In genomic region chr1:193118194-193118593, GRCh38 we compare ENCODE assay signal across 19 cellular contexts. TPM values are rescaled to one million over a fixed set of nuclear protein-coding genes. Genes with fewer than 3 reads are reported as not detected.
A peak's percentile ranks its signal among the peaks of the same experiment; 100 is the strongest.
DNase-seq lines count a peak whose midpoint lies in the region; ATAC-seq, FAIRE-seq and TF ChIP-seq lines count a peak whose summit lies in the region.
"Had no signal": no experiment of that assay in that cellular context is flagged by ENCODE, and none has a peak within 500 bp of the region (broad histone marks: within the 10 kb centered on the region; RNA-seq: fewer than 3 reads in every experiment).

No MANE protein-coding gene starts in this region.

- no peak overlapping the region for H3K18ac ChIP-seq in H9 (ENCODE audit: insufficient read length, low read depth, low read length)

- no peak overlapping the region for H3K23ac ChIP-seq in H9 (ENCODE audit: insufficient read length, low read depth, low read length)

- H3K4me1 ChIP-seq in Loucy (ENCODE audit: insufficient read depth, low read length, poor library complexity, severe bottlenecking) (peaks cover 14% of the 10 kb centered on the region), H9 (ENCODE audit: insufficient read depth, low read length) (peaks cover 7% of the 10 kb centered on the region; the same call in 1 of the 2 replicates)

- H3K9me3 Mint-ChIP-seq in effector memory CD8-positive, alpha-beta T cell = no peaks in the 10 kb centered on the region
- no peaks in the 10 kb centered on the region for H3K9me3 Mint-ChIP-seq in H9
- H3K9me3 Mint-ChIP-seq: CD4-positive, alpha-beta memory T cell had no signal

- H3K27ac ChIP-seq in H9 (ENCODE audit: insufficient read length, low read depth, low read length) = no peak overlapping the region
- H3K27ac ChIP-seq: GM23248 had no signal

- no peaks in the 10 kb centered on the region for H3K23me2 ChIP-seq in H9 (ENCODE audit: insufficient read length, low read depth, low read length, poor library complexity, severe bottlenecking)

- H4K5ac ChIP-seq in H9 (ENCODE audit: insufficient read length, low read depth, low read length) = no peak overlapping the region

- H3K4me3 Mint-ChIP-seq in effector memory CD8-positive, alpha-beta T cell = no peak overlapping the region
- H3K4me3 Mint-ChIP-seq in H9 = no peak overlapping the region

- H3K4me1 Mint-ChIP-seq in effector memory CD8-positive, alpha-beta T cell (ENCODE audit: low read depth in 2 of 2) = peaks cover 6 to 11% of the 10 kb centered on the region in 2 donors
- peaks cover 19 to 21% of the 10 kb centered on the region in 2 experiments for H3K4me1 Mint-ChIP-seq in H9

- H3K4ac ChIP-seq in H9 (ENCODE audit: low read depth, low read length) = no peak overlapping the region

- H2BK120ac ChIP-seq in H9 (ENCODE audit: low read depth, low read length, poor library complexity, severe bottlenecking) = no peak overlapping the region

- peak overlapping the region; percentile 53 for H3K4me2 ChIP-seq in Loucy (ENCODE audit: low read depth, low read length, poor library complexity, severe bottlenecking)
- no peak overlapping the region for H3K4me2 ChIP-seq in H9 (ENCODE audit: insufficient read depth, insufficient read length, low read length)

- TF ChIP-seq CTCF in D721Med (IDR thresholded peaks at IDR 0.05; ENCODE audit: insufficient read depth, missing control alignments) = no peak
- TF ChIP-seq CTCF in Loucy (conservative IDR thresholded peaks at IDR 0.05; ENCODE audit: low read length) = no peak
- no peak for TF ChIP-seq CTCF in H9 (conservative IDR thresholded peaks at IDR 0.05)

- H4K91ac ChIP-seq in H9 (ENCODE audit: insufficient read length, low read depth, low read length) = no peak overlapping the region

- peaks cover 10% of the 10 kb centered on the region for H4K20me1 ChIP-seq in Loucy (ENCODE audit: insufficient read depth, low read length, poor library complexity, severe bottlenecking)
- H4K20me1 ChIP-seq in H9 (ENCODE audit: control insufficient read depth, insufficient read depth, insufficient read length) = no peaks in the 10 kb centered on the region

- TF ChIP-seq POLR2A in H54 (IDR thresholded peaks at IDR 0.05; ENCODE audit: low read depth, low read length) = no peak

- H2BK5ac ChIP-seq in H9 (ENCODE audit: insufficient read length, low read length) = no peak overlapping the region

- H3K4me3 ChIP-seq in Loucy (ENCODE audit: low read length, poor library complexity, severe bottlenecking) = no peak overlapping the region
- H3K4me3 ChIP-seq: GM23248, HAP-1 had no signal

- WGBS in H9 (ENCODE audit: extremely low coverage, insufficient read length, low lambda C conversion rate) = no CpG with 5 or more reads among the region's 3 CpGs

- H3K79me2 ChIP-seq in Loucy (ENCODE audit: insufficient read depth, low read length) (peaks cover 9% of the 10 kb centered on the region), H9 (ENCODE audit: insufficient read depth, low read length) (peaks cover 4% of the 10 kb centered on the region; the same call in 1 of the 2 replicates)

- H3K27me3 ChIP-seq in Loucy (ENCODE audit: insufficient read depth, low read length, poor library complexity, severe bottlenecking) (no peaks in the 10 kb centered on the region), H9 (ENCODE audit: insufficient read depth, low read length) (no peaks in the 10 kb centered on the region)

- DNase-seq in D721Med (ENCODE audit: insufficient read length, low spot score) = no peak
- peak; percentile 52 for DNase-seq in OCI-M1 (lab: John Stamatoyannopoulos, UW)
- no peak for DNase-seq in effector memory CD8-positive, alpha-beta T cell
- no peak for DNase-seq in SIG-M5 (lab: John Stamatoyannopoulos, UW)
- no peak for DNase-seq in H9
- no peak for DNase-seq in H54 (ENCODE audit: insufficient read length, low spot score)
- DNase-seq: 8988T; C1 segment of cervical spinal cord; Calu3; CD4-positive, alpha-beta memory T cell; COR-L47; DMS153; DND-41; GM23248 had no signal

- no peak for ATAC-seq in effector memory CD8-positive, alpha-beta T cell (replicated peaks)
- no peak for ATAC-seq in HG03097 (IDR thresholded peaks at IDR 0.05; ENCODE audit: low FRiP score, unreplicated experiment)

- peak overlapping the region; percentile 45; the same call in 1 of the 2 replicates for H2AFZ ChIP-seq in Loucy (ENCODE audit: low read length)
- no peak overlapping the region for H2AFZ ChIP-seq in H9 (ENCODE audit: low read length)

- peak overlapping the region; percentile 7 to 58 for H3K27ac Mint-ChIP-seq in effector memory CD8-positive, alpha-beta T cell
- no peak overlapping the region for H3K27ac Mint-ChIP-seq in H9

- H3K56ac ChIP-seq in H9 (ENCODE audit: insufficient read length, low read depth, low read length) = no peak overlapping the region

- FAIRE-seq in D721Med (lab: Jason Lieb, UNC) (peak; percentile 25), H54 (lab: Jason Lieb, UNC) (no peak)
- FAIRE-seq: GM12892, H1 had no signal

- H3K9ac ChIP-seq in Loucy (ENCODE audit: low read depth, low read length, poor library complexity, severe bottlenecking) (no peak overlapping the region), H9 (ENCODE audit: extremely low read depth, insufficient read length, low read length) (no peak overlapping the region)
- H3K9ac ChIP-seq: GM23248 had no signal

- H3K9me2 ChIP-seq in Loucy (replicated peaks; ENCODE audit: low read depth, low read length) = no peaks in the 10 kb centered on the region

- peaks cover 3% of the 10 kb centered on the region; the same call in 1 of the 2 replicates for H3F3A ChIP-seq in Loucy (ENCODE audit: low read depth)

- H2BK15ac ChIP-seq in H9 (ENCODE audit: low read depth, low read length) = no peak overlapping the region

- no peak overlapping the region for H2AK5ac ChIP-seq in H9 (ENCODE audit: insufficient read length, low read length)

- no peak overlapping the region for H3K14ac ChIP-seq in H9 (ENCODE audit: insufficient read depth, low read length)

- peaks cover 13% of the 10 kb centered on the region for H3K36me3 Mint-ChIP-seq in effector memory CD8-positive, alpha-beta T cell (ENCODE audit: insufficient read depth)
- H3K36me3 Mint-ChIP-seq in H9 (ENCODE audit: insufficient read depth in 1 of 3, low read depth in 3 of 3) = no peaks in the 10 kb centered on the region

- H3K9me3 ChIP-seq in Loucy (ENCODE audit: insufficient read depth, low read depth, low read length) (no peaks in the 10 kb centered on the region), H9 (ENCODE audit: control insufficient read depth, low read depth, low read length) (no peaks in the 10 kb centered on the region)
- H3K9me3 ChIP-seq: HAP-1 had no signal

- H3K79me1 ChIP-seq in H9 (ENCODE audit: insufficient read depth, low read depth, low read length, poor library complexity, severe bottlenecking) = no peaks in the 10 kb centered on the region

- H4K8ac ChIP-seq in H9 (replicated peaks; ENCODE audit: insufficient read length, low read depth, low read length) = no peak overlapping the region

- H3T11ph ChIP-seq in H9 (ENCODE audit: low read length) = no peak overlapping the region

- no peak overlapping the region for H2BK12ac ChIP-seq in H9 (ENCODE audit: insufficient read length, low read depth, low read length)

- no peaks in the 10 kb centered on the region for H3K36me3 ChIP-seq in Loucy (ENCODE audit: insufficient read depth, low read length)
- H3K36me3 ChIP-seq: HAP-1 had no signal

- no peak overlapping the region for H2BK20ac ChIP-seq in H9 (ENCODE audit: low read depth, low read length, poor library complexity, severe bottlenecking)

- no peaks in the 10 kb centered on the region for H3K27me3 Mint-ChIP-seq in effector memory CD8-positive, alpha-beta T cell
- peaks cover 11% of the 10 kb centered on the region for H3K27me3 Mint-ChIP-seq in H9 (ENCODE audit: low read depth)
- H3K27me3 Mint-ChIP-seq: CD4-positive, alpha-beta memory T cell had no signal

RNA-seq across cellular contexts. Expression of gene CDC73, which starts 3.6 kb away (rescaled TPM):
- 62.5 and 63.7 TPM in 2 replicates for total RNA-seq in H9 (2021)

RNA-seq across cellular contexts. Expression of gene GLRX2, which starts 13.0 kb away (rescaled TPM):
- total RNA-seq in H9 (2021) = 7.8 and 10.1 TPM in 2 replicates

RNA-seq across cellular contexts. Expression of gene RO60, which starts 58.8 kb away (rescaled TPM):
- total RNA-seq in H9 (2021) = 79.5 and 84.7 TPM in 2 replicates

RNA-seq across cellular contexts. Expression of gene UCHL5, which starts 59.0 kb away (rescaled TPM):
- 40.9 and 42.1 TPM in 2 replicates for total RNA-seq in H9 (2021)

Comparison
In these comparisons a context has a peak if more than half of its experiments do, and no peak if none do; other contexts are left out.
1. H3K27ac Mint-ChIP-seq: peak in effector memory CD8-positive, alpha-beta T cell (2 of 2); none in H9 (0 of 3).